Comparison of ENCODE assay signal across 8 cellular contexts in the genomic region with DNA sequence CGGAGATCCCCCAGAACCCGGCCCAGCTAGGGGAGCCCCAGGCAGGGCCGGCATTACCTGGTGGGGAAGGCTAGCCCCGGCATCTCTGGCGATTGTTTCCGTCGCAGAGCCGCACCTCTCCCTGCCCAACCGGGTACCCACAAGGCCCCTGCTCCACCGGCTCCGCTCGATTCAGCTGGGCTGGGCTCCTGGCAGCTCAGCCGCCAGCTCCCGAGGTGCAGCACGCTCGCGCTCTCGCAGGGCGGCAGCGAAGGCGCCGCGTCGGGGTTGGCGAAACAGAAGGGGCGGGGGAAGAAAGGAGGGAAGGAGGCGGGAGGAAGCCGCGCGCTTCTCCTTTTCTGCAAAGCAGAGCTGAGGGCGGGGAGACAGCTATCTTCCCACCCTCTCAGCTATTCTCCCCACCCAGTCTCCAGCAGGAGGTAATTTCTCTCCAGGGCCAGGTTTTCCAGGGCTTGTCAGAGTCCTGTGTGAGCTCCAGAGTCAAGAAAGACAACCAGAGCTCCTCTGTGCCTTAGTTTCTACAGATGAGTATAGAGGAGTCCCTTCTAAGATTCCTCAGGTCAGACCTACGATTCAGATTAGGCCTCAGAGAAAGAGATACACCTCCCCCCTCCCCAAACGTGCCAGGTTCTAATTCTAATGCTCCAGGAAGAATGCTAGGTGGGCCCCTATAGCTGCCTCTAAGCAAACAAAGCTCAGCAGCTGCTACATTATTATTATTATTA.
DNase-seq lines count a peak whose midpoint lies in the region; ATAC-seq, FAIRE-seq and TF ChIP-seq lines count a peak whose summit lies in the region.

No MANE protein-coding gene starts in this region.

- H3K27me3 ChIP-seq in BLaER1 (no peaks in the 10 kb centered on the region), neural progenitor cell (no peaks in the 10 kb centered on the region), stomach (no peaks in the 10 kb centered on the region)

- H3K4me1 Mint-ChIP-seq in neural progenitor cell: peaks cover 37% of the 10 kb centered on the region

- H3K4me3 ChIP-seq in BLaER1 (peak overlapping the region; percentile 70), foreskin fibroblast (ENCODE audit: low read depth in 1 of 2, low read length in 2 of 2) (peak overlapping the region; percentile 78), neural progenitor cell (peak overlapping the region; percentile 47), stomach (peak overlapping the region; percentile 45 to 70 (median 56))

- peak in 1 of 4 donors; percentile 31 for TF ChIP-seq POLR2A in stomach (IDR thresholded peaks at IDR 0.05)

- peaks cover 6% of the 10 kb centered on the region for H3K27me3 Mint-ChIP-seq in neural progenitor cell (ENCODE audit: insufficient read depth, low read depth)

- DNase-seq in GM19240 (ENCODE audit: insufficient read length, low spot score) (peak; percentile 45), RCC 7860 (ENCODE audit: low spot score) (peak; percentile 60), foreskin fibroblast (peak; percentile 90 to 96), neural progenitor cell (ENCODE audit: low spot score) (peak; percentile 94), stomach (peak; percentile 90)
- peak; percentile 91 for DNase-seq in activated effector memory CD4-positive, alpha-beta T cell treated with anti-CD3 and anti-CD28 coated beads, Interleukin-2, amount 50 U/mL, for 16 hours

- WGBS in stomach, 5 donors: 0 to 5% (median 2%) methylated on average over 4 to 33 of the region's 33 CpGs

- H3K4me1 ChIP-seq in BLaER1 (peaks cover 42% of the 10 kb centered on the region), neural progenitor cell (peaks cover 27% of the 10 kb centered on the region), stomach (peaks cover 16 to 58% (median 41%) of the 10 kb centered on the region in 4 donors)

- H3K4me3 Mint-ChIP-seq in neural progenitor cell: peak overlapping the region; percentile 87

- H3K4me2 ChIP-seq in BLaER1 (peak overlapping the region; percentile 91), neural progenitor cell (peak overlapping the region; percentile 89)

- peaks cover 62% of the 10 kb centered on the region for H4K20me1 ChIP-seq in BLaER1
- H4K20me1 ChIP-seq in neural progenitor cell (ENCODE audit: low read depth): peaks cover 8% of the 10 kb centered on the region

- peak overlapping the region; percentile 88 for H2AFZ ChIP-seq in neural progenitor cell (replicated peaks)

- no peak for TF ChIP-seq CTCF in foreskin fibroblast (IDR thresholded peaks at IDR 0.05; ENCODE audit: low read depth, low read length)
- no peak for TF ChIP-seq CTCF in neural progenitor cell (IDR thresholded peaks at IDR 0.05)
- peak in 1 of 7 experiments; percentile 6 for TF ChIP-seq CTCF in stomach (IDR thresholded peaks at IDR 0.05)

- peak; percentile 56 for FAIRE-seq in RCC 7860 (lab: Jason Lieb, UNC)

- ATAC-seq in HG03457 (IDR thresholded peaks at IDR 0.05; ENCODE audit: unreplicated experiment): peak; percentile 79

- H3K9ac ChIP-seq in BLaER1 (peak overlapping the region; percentile 75), neural progenitor cell (peak overlapping the region; percentile 28)

- H3K79me2 ChIP-seq in neural progenitor cell (ENCODE audit: low read depth): peaks cover 31% of the 10 kb centered on the region

- no peaks in the 10 kb centered on the region for H3K9me3 Mint-ChIP-seq in neural progenitor cell

- peak overlapping the region; percentile 51 for H3K27ac Mint-ChIP-seq in neural progenitor cell

- H3K27ac ChIP-seq in BLaER1 (peak overlapping the region; percentile 54), neural progenitor cell (no peak overlapping the region), stomach (peak overlapping the region; percentile 52 to 89 (median 74))

- intact Hi-C loops in stomach (cut with DNase I; ENCODE audit: low total_unique reads): no loop called here

- H3K36me3 Mint-ChIP-seq in neural progenitor cell: peaks cover 2% of the 10 kb centered on the region

- H3F3A ChIP-seq in neural progenitor cell (ENCODE audit: low read depth): peaks cover 9% of the 10 kb centered on the region

- H3K36me3 ChIP-seq in BLaER1 (no peaks in the 10 kb centered on the region), neural progenitor cell (no peaks in the 10 kb centered on the region), stomach (no peaks in the 10 kb centered on the region)

- H3K9me3 ChIP-seq in BLaER1 (no peaks in the 10 kb centered on the region), neural progenitor cell (ENCODE audit: low read depth) (no peaks in the 10 kb centered on the region), stomach (no peaks in the 10 kb centered on the region)

- TF ChIP-seq EP300 in stomach (IDR thresholded peaks at IDR 0.05): no peak
